Comparison of ENCODE assay signal across 8 cellular contexts in the genomic region with DNA sequence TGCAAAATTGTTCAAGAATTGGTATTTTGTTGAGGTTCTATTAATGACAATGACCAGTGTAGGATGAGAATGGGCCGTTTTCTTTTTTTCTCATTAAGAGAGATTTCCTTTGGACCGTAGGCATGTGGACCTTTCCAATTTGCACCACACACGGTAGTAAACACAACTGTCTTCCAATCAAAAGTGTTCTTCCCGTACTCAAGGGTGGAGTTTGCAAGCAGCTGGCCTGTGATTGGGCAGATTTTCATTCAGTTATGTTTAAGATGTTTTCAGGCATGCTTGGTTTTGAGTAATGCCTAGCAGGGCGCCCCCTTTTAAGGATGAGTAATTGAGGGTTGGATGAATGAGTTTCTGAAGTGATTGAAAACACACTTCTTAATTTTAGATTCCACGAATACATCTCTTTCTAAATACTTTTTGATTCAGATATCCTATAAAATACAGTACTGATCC. TPM values are rescaled to one million over a fixed set of nuclear protein-coding genes. Genes with fewer than 3 reads are reported as not detected.
DNase-seq lines count a peak whose midpoint lies in the region; ATAC-seq and TF ChIP-seq lines count a peak whose summit lies in the region.

No MANE protein-coding gene starts in this region.

- H3K9me3 ChIP-seq in endocrine pancreas (ENCODE audit: control insufficient read depth, low read length), result no peaks in the 10 kb centered on the region

- TF ChIP-seq CTCF in natural killer cell (IDR thresholded peaks at IDR 0.05) (no peak), type B pancreatic cell (conservative IDR thresholded peaks at IDR 0.05) (no peak)

- no peaks in the 10 kb centered on the region for H3K36me3 ChIP-seq in endocrine pancreas (ENCODE audit: control insufficient read depth, insufficient read depth, low read length)

- ATAC-seq in GM21529 (IDR thresholded peaks at IDR 0.05; ENCODE audit: unreplicated experiment), result peak; percentile 46
- ATAC-seq in natural killer cell, result peak in 2 of 3 donors; percentile 27 to 35

- peaks cover 24% of the 10 kb centered on the region for H3K4me1 ChIP-seq in endocrine pancreas (ENCODE audit: control insufficient read depth, insufficient read depth, low read length)

- in situ Hi-C loops in Caki2 (cut with HindIII; ENCODE audit: low pct_unique_long_range_greater_than_20kb, low sequenced_read_pairs), result no loop called here

- H3K4me3 Mint-ChIP-seq in natural killer cell (peak overlapping the region; percentile 95), type B pancreatic cell (peak overlapping the region; percentile 94)

- H3K4me1 Mint-ChIP-seq in natural killer cell (peaks cover 48 to 50% of the 10 kb centered on the region in 2 donors), type B pancreatic cell (ENCODE audit: unreplicated experiment) (peaks cover 27% of the 10 kb centered on the region)

- no peak overlapping the region for H3K9ac ChIP-seq in endocrine pancreas (ENCODE audit: control insufficient read depth, insufficient read depth, low read length)

- intact Hi-C loops in natural killer cell (cut with micrococcal nuclease), result loop anchor here (5.0 kb wide), 1 partner anchor 178 kb away; the partner anchor contains the start of genes BRD8 and KIF20A

- H3K36me3 Mint-ChIP-seq in natural killer cell (peaks cover 7% of the 10 kb centered on the region), type B pancreatic cell (peaks cover 25% of the 10 kb centered on the region)

- DNase-seq in Caki2 (ENCODE audit: low read depth) (peak; percentile 76), MV-4-11 (lab: John Stamatoyannopoulos, UW) (peak; percentile 82), natural killer cell (peak; percentile 32), type B pancreatic cell (ENCODE audit: extremely low spot score, unreplicated experiment) (no peak), NCI-H1436 treated with DMSO at 0.1 percent for 48 hours (lab: John Stamatoyannopoulos, UW) (no peak)
- peak; percentile 50 to 57 for DNase-seq in activated CD4-positive, alpha-beta T cell treated with anti-CD3 and anti-CD28 coated beads for 4 hours

- H3K9me3 Mint-ChIP-seq in natural killer cell, result peaks cover 0 to 5% of the 10 kb centered on the region in 2 donors
- H3K9me3 Mint-ChIP-seq in type B pancreatic cell, result peaks cover 12% of the 10 kb centered on the region

- H3K27me3 ChIP-seq in endocrine pancreas (ENCODE audit: control insufficient read depth, insufficient read depth, low read length), result no peaks in the 10 kb centered on the region

- peak overlapping the region; percentile 94 to 97 for H3K27ac Mint-ChIP-seq in natural killer cell
- H3K27ac Mint-ChIP-seq in type B pancreatic cell, result peak overlapping the region; percentile 97

- H3K4me3 ChIP-seq in endocrine pancreas (ENCODE audit: control insufficient read depth, insufficient read depth, low read length), result peak overlapping the region; percentile 97

- H3K27me3 Mint-ChIP-seq in natural killer cell (ENCODE audit: low read depth in 2 of 2) (no peaks in the 10 kb centered on the region), type B pancreatic cell (no peaks in the 10 kb centered on the region)

RNA-seq across cellular contexts. Expression of gene KDM3B, which starts 2.5 kb away (rescaled TPM):
- total RNA-seq in Caki2 (2014; rRNA removed; shearing (Covaris generic); ENCODE audit: low replicate concordance), result 16.8 and 16.9 TPM in 2 replicates
- total RNA-seq in natural killer cell, result 10 to 100 TPM; 82.3 to 87.1 (median 82.3) TPM
- total RNA-seq in type B pancreatic cell (ENCODE audit: low replicate concordance), result 88.8 and 97.7 TPM in 2 replicates

RNA-seq across cellular contexts. Expression of gene FAM53C, which starts 16.9 kb away (rescaled TPM):
- 12.9 and 16.6 TPM in 2 replicates for total RNA-seq in Caki2 (2014; rRNA removed; shearing (Covaris generic); ENCODE audit: low replicate concordance)
- total RNA-seq in natural killer cell (100 to 1,000 TPM in 1 of 3 donors, 10 to 100 TPM in 2; 65.1 to 140 (median 73.6) TPM), type B pancreatic cell (ENCODE audit: low replicate concordance) (48.2 and 56.4 TPM in 2 replicates)

RNA-seq across cellular contexts. Expression of gene CDC25C, which starts 23.3 kb away (rescaled TPM):
- total RNA-seq in Caki2 (2014; rRNA removed; shearing (Covaris generic); ENCODE audit: low replicate concordance), result 8.7 and 13.4 TPM in 2 replicates
- total RNA-seq in natural killer cell (under 1 TPM in 2 of 3 donors, not detected in 1; 0.47 to 0.48 TPM), type B pancreatic cell (ENCODE audit: low replicate concordance) (4.1 and 17.2 TPM in 2 replicates)

Comparison
In these comparisons a context has a peak if more than half of its experiments do, and no peak if none do; other contexts are left out.
1. DNase-seq: peak in Caki2 (single experiment), MV-4-11 (single experiment), activated CD4-positive, alpha-beta T cell treated with anti-CD3 and anti-CD28 coated beads for 4 hours (2 of 2) and natural killer cell (single experiment); none in type B pancreatic cell (single experiment) and NCI-H1436 treated with DMSO at 0.1 percent for 48 hours (single experiment).